8 cellular contexts compared by ENCODE assay signal in the genomic region with DNA sequence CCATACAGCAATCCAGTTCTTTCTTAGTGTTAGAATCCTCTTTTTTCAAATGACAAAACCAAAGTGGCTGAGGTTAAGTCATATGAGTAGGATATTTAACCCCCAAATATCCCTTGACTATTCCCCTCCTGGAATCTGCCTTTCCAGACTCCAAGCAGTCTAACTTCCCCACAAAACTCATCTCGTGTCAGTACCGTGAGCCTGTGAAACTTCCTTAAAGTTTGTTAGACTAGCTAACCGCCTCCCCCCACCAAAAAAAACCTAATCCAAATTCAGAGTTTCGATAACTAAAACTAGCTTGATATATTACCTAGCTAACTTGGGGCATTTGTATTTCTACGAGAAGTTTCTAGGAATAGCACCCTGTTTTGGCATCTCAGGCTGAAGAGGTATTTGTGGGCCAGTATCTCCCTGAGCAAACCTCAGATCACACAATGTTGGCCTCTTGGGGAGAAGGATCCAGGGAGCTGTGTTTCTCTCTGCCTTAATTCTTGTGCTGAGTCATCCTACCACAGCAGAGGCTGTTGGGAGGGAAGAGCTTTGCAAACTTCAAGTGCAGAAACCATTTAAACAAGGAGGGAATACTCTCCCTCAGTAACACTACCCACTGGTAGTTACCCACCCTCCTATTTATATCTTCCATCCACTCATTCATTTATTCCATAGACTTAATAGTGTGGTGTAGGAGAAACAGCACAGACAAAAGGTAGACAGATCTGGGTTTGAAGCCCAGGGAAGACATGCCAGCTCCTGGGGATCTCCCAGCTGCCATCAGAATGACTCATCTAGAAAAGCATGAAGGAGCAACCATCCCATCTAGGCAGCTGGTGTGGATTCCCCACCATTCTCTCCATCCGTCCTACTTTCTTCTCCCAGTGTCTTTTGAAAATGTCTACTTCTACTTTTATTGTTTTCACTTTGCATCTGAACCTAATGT. TPM values are rescaled to one million over a fixed set of nuclear protein-coding genes. Genes with fewer than 3 reads are reported as not detected.
DNase-seq lines count a peak whose midpoint lies in the region; ATAC-seq, FAIRE-seq and TF ChIP-seq lines count a peak whose summit lies in the region.

No MANE protein-coding gene starts in this region.

- no peak overlapping the region for H2AFZ ChIP-seq in GM12878 (ENCODE audit: control insufficient read depth, low read depth, low read length)
- peak overlapping the region; percentile 56 for H2AFZ ChIP-seq in neuronal stem cell (ENCODE audit: low read length)

- peaks cover 5 to 29% of the 10 kb centered on the region in 2 experiments; a peak in 3 of 4 replicates for H3K36me3 ChIP-seq in GM12878 (ENCODE audit: control insufficient read depth in 2 of 2, insufficient read depth in 2 of 2, low read length in 1 of 2)
- H3K36me3 ChIP-seq in neuronal stem cell (replicated peaks in 1 of 2; ENCODE audit: control insufficient read depth in 2 of 2, insufficient read depth in 2 of 2, low read length in 2 of 2) = no peaks in the 10 kb centered on the region

- no peak overlapping the region for H3K4ac ChIP-seq in neuronal stem cell (ENCODE audit: low read length)

- peak overlapping the region; percentile 52 for H3K4me2 ChIP-seq in GM12878 (ENCODE audit: control insufficient read depth, insufficient read depth)
- no peak overlapping the region for H3K4me2 ChIP-seq in neuronal stem cell (ENCODE audit: insufficient read depth, low read length, poor library complexity, severe bottlenecking)

- no TSS peak for BruUV-seq in GM12878 (replicated peaks; lab: Mats Ljungman, UMichigan)

- H3K27ac ChIP-seq in GM12878 (ENCODE audit: control insufficient read depth, insufficient read depth) = peak overlapping the region; percentile 59
- no peak overlapping the region for H3K27ac ChIP-seq in neuronal stem cell (replicated peaks; ENCODE audit: low read length)
- H3K27ac ChIP-seq in CD4-positive, alpha-beta T cell (ENCODE audit: low read depth, low read length) = no peak overlapping the region

- H2AK5ac ChIP-seq in neuronal stem cell (ENCODE audit: low read depth, low read length) = no peak overlapping the region

- H3K79me1 ChIP-seq in neuronal stem cell (ENCODE audit: low read depth, low read length) = no peaks in the 10 kb centered on the region

- no peak overlapping the region for H3K14ac ChIP-seq in neuronal stem cell (ENCODE audit: low read length)

- H3K9ac ChIP-seq in GM12878 (ENCODE audit: control insufficient read depth, insufficient read depth, low read length) = no peak overlapping the region
- H3K9ac ChIP-seq in neuronal stem cell (ENCODE audit: low read depth, low read length, poor library complexity) = no peak overlapping the region

- peaks cover 36% of the 10 kb centered on the region for H3K4me1 ChIP-seq in GM12878 (ENCODE audit: control insufficient read depth, insufficient read depth, low read length)
- H3K4me1 ChIP-seq in neuronal stem cell (ENCODE audit: control insufficient read depth in 2 of 2, insufficient read depth in 1 of 2, low read depth in 1 of 2, low read length in 2 of 2) = peaks cover 0 to 1% of the 10 kb centered on the region in 2 donors

- intact Hi-C loops in GM12878 (cut with micrococcal nuclease; ENCODE audit: unreplicated experiment) = no loop called here
- intact Hi-C loops in CD4-positive, alpha-beta T cell (cut with DNase I, micrococcal nuclease) = no loop called here

- POLR2A ChIA-PET in GM12878 (lab: Charles Lee) = interaction anchor here (0.5 to 1.9 kb wide), 7 partner anchors 10 to 98 kb away, joined by 3 to 8 read pairs (median 4); no protein-coding TSS in a partner anchor
- POLR2A ChIA-PET in CD4-positive, alpha-beta T cell (lab: Charles Lee) = no interaction called here

- H4K91ac ChIP-seq in neuronal stem cell (ENCODE audit: low read depth, low read length, poor library complexity) = no peak overlapping the region

- TF ChIP-seq CTCF in GM12878 (IDR thresholded peaks at IDR 0.05 in 2 of 3, conservative IDR thresholded peaks at IDR 0.05 in 1 of 3; ENCODE audit: control insufficient read depth in 2 of 3, extremely low read depth in 1 of 3, insufficient read depth in 1 of 3, low read depth in 3 of 3, low read length in 3 of 3) = no peak
- no peak for TF ChIP-seq CTCF in CD4-positive, alpha-beta T cell (IDR thresholded peaks at IDR 0.05)

- no peaks in the 10 kb centered on the region for H3K4me1 Mint-ChIP-seq in CD4-positive, alpha-beta T cell (ENCODE audit: low read depth)

- no peaks in the 10 kb centered on the region for H3K9me3 Mint-ChIP-seq in CD4-positive, alpha-beta T cell

- CTCF ChIA-PET in GM12878 (lab: Yijun Ruan, JAX) = interaction anchor here (0.6 to 4.8 kb wide), 14 partner anchors 11 to 405 kb away, joined by 3 to 37 read pairs (median 4); no protein-coding TSS in a partner anchor
- CTCF ChIA-PET in CD4-positive, alpha-beta T cell (lab: Charles Lee) = interaction anchor here (0.5 kb wide), 1 partner anchor 13 kb away, joined by 3 read pairs; no protein-coding TSS in a partner anchor

- FAIRE-seq in GM12878 (lab: Jason Lieb, UNC) = no peak

- H2BK120ac ChIP-seq in neuronal stem cell (ENCODE audit: low read depth, low read length) = no peak overlapping the region

- H3K27ac Mint-ChIP-seq in CD4-positive, alpha-beta T cell = no peak overlapping the region

- no peak overlapping the region for H3K4me3 Mint-ChIP-seq in CD4-positive, alpha-beta T cell

- no peak overlapping the region for H3K4me3 ChIP-seq in GM12878
- H3K4me3 ChIP-seq in neuronal stem cell (ENCODE audit: low read length in 2 of 2) = no peak overlapping the region

- no peak overlapping the region for H2BK15ac ChIP-seq in neuronal stem cell (ENCODE audit: low read length)

- DNase-seq in COLO668 (lab: John Stamatoyannopoulos, UW; ENCODE audit: unreplicated experiment) (peak; percentile 9), GM12878 (ENCODE audit: low read depth, low spot score) (peak; percentile 55), neuronal stem cell (ENCODE audit: low spot score) (no peak), NCI-H2227 (lab: John Stamatoyannopoulos, UW; ENCODE audit: unreplicated experiment) (no peak), DMS153 treated with DMSO at 0.1 percent for 48 hours (lab: John Stamatoyannopoulos, UW; ENCODE audit: unreplicated experiment) (no peak)
- no peak for DNase-seq in CD4-positive, alpha-beta T cell

- no peaks in the 10 kb centered on the region for H3K36me3 Mint-ChIP-seq in CD4-positive, alpha-beta T cell (ENCODE audit: low read depth)

- in situ Hi-C loops in GM12878 (cut with MboI) = no loop called here

- H3K23ac ChIP-seq in neuronal stem cell (ENCODE audit: low read depth, low read length, poor library complexity) = no peak overlapping the region

- H2BK5ac ChIP-seq in neuronal stem cell (ENCODE audit: low read length) = no peak overlapping the region

- no peak overlapping the region for H2BK12ac ChIP-seq in neuronal stem cell (ENCODE audit: low read length)

- H3K18ac ChIP-seq in neuronal stem cell (ENCODE audit: low read length) = no peak overlapping the region

- H3K27me3 ChIP-seq in GM12878 (replicated peaks in 1 of 2; ENCODE audit: control insufficient read depth in 2 of 2, insufficient read depth in 2 of 2, low read length in 1 of 2) (no peaks in the 10 kb centered on the region), neuronal stem cell (ENCODE audit: control insufficient read depth in 3 of 3, insufficient read depth in 3 of 3, low read depth in 1 of 3, low read length in 3 of 3) (no peaks in the 10 kb centered on the region)
- no peaks in the 10 kb centered on the region for H3K27me3 ChIP-seq in CD4-positive, alpha-beta T cell (ENCODE audit: control insufficient read depth, insufficient read depth, low read length)

- TF ChIP-seq RAD21 in GM12878 (IDR thresholded peaks at IDR 0.05; ENCODE audit: insufficient read depth, low read depth, low read length) = no peak

- ATAC-seq in GM19467 (IDR thresholded peaks at IDR 0.05; ENCODE audit: unreplicated experiment) (peak; percentile 45), HG03460 (IDR thresholded peaks at IDR 0.05; ENCODE audit: unreplicated experiment) (peak; percentile 67), GM12878 (peak; percentile 85)
- ATAC-seq in CD4-positive, alpha-beta T cell (ENCODE audit: poor library complexity) = no peak

- H3K9me3 ChIP-seq in GM12878 (replicated peaks; ENCODE audit: control insufficient read depth, insufficient read depth, low read length) (peaks cover 8% of the 10 kb centered on the region; the same call in 2 of the 3 replicates), neuronal stem cell (replicated peaks in 1 of 2; ENCODE audit: control insufficient read depth in 2 of 2, insufficient read depth in 1 of 2, low read depth in 1 of 2, low read length in 2 of 2) (no peaks in the 10 kb centered on the region)
- no peaks in the 10 kb centered on the region for H3K9me3 ChIP-seq in CD4-positive, alpha-beta T cell (ENCODE audit: control insufficient read depth, low read length)

- TF ChIP-seq EP300 in GM12878 (IDR thresholded peaks at IDR 0.05; ENCODE audit: borderline replicate concordance in 1 of 2, control insufficient read depth in 1 of 2, low read depth in 2 of 2, low read length in 2 of 2) = no peak; a peak in 1 of 4 replicates

- H4K8ac ChIP-seq in neuronal stem cell (ENCODE audit: low read depth, low read length) = no peak overlapping the region

- WGBS in GM12878 (ENCODE audit: insufficient coverage, insufficient replicate concordance, low lambda C conversion rate, missing lambda C conversion rate) = 75% methylated on average over 6 of the region's 6 CpGs
- no CpG with 5 or more reads among the region's 6 CpGs for WGBS in neuronal stem cell (ENCODE audit: extremely low coverage in 2 of 2, insufficient read length in 2 of 2, insufficient replicate concordance in 1 of 2), 2 donors

- H3K27me3 Mint-ChIP-seq in CD4-positive, alpha-beta T cell = no peaks in the 10 kb centered on the region

- SMC1A ChIA-PET in GM12878 (lab: Charles Lee; ENCODE audit: uncharacterized antibody, unreplicated experiment) = interaction anchor here (0.8 to 4.7 kb wide), 23 partner anchors 8 to 173 kb away, joined by 3 to 36 read pairs (median 6); no protein-coding TSS in a partner anchor

- no peak for TF ChIP-seq POLR2A in GM12878 (IDR thresholded peaks at IDR 0.05; ENCODE audit: low read depth, low read length)

- no peaks in the 10 kb centered on the region for H4K20me1 ChIP-seq in GM12878 (ENCODE audit: control insufficient read depth, insufficient read depth)

- peaks cover 31% of the 10 kb centered on the region for H3K79me2 ChIP-seq in GM12878 (ENCODE audit: control insufficient read depth, insufficient read depth, low read length)

- RAD21 ChIA-PET in GM12878 (lab: Charles Lee; ENCODE audit: unreplicated experiment) = interaction anchor here (0.9 to 4.6 kb wide), 11 partner anchors 8 to 170 kb away, joined by 3 to 19 read pairs (median 5); no protein-coding TSS in a partner anchor

RNA-seq across cellular contexts. Expression of a gene that starts 39.3 kb away (rescaled TPM):
- 21.3 and 29.1 TPM in 2 replicates for total RNA-seq in GM12878 (2013; cell fraction: nucleolus; rRNA removed)
- total RNA-seq in GM12878 (2014; rRNA removed) = 2.1 and 2.7 TPM in 2 replicates
- 1.8 and 2.1 TPM in 2 replicates for total RNA-seq in GM12878 (2014; rRNA removed; fragmentation: Illumina TruSeq; extraction: Trizol)
- total RNA-seq in GM12878 (2021) = 1.3 and 1.4 TPM in 2 replicates
- 1.7 TPM for polyA plus RNA-seq in GM12878 (2011; ENCODE audit: low read depth)
- polyA plus RNA-seq in GM12878 (2011; rRNA removed) = 1.5 and 2.4 TPM in 2 replicates
- 0.33 and 0.48 TPM in 2 replicates for polyA plus RNA-seq in GM12878 (2011; cell fraction: cytosol; rRNA removed)
- 4.4 and 5.4 TPM in 2 replicates for polyA plus RNA-seq in GM12878 (2011; cell fraction: nucleus; rRNA removed)
- 1.4 and 1.9 TPM in 2 replicates for polyA plus RNA-seq in GM12878 (2012)
- polyA plus RNA-seq in GM12878 (2014; fragmentation: Illumina TruSeq; extraction: Trizol) = 2.9 and 3.1 TPM in 2 replicates
- under 1 TPM; 0.44 to 0.95 TPM for polyA plus RNA-seq in GM12878 (2014; fragmentation: Nextera tagmentation; extraction: Ambion mirVana)
- 1.6 and 2.4 TPM in 2 replicates for polyA plus RNA-seq in GM12878 (2014; rRNA removed)
- polyA plus RNA-seq in GM12878 (2016; fragmentation: Nextera tagmentation; extraction: Ambion mirVana) = 1 to 10 TPM in 1 of 2 experiments, under 1 TPM in 1; 0.91 to 1.1 TPM
- polyA minus RNA-seq in GM12878 (2011; rRNA and poly(A)+ RNA removed) = 0.66 and 1.4 TPM in 2 replicates
- polyA minus RNA-seq in GM12878 (2011; cell fraction: cytosol; rRNA and poly(A)+ RNA removed) = not detected in 2 replicates
- 2.4 and 3.5 TPM in 2 replicates for polyA minus RNA-seq in GM12878 (2011; cell fraction: nucleus; rRNA and poly(A)+ RNA removed)
- not detected for polyA plus RNA-seq in neuronal stem cell (2013, experiment 1 of 2)
- polyA plus RNA-seq in neuronal stem cell (2013, experiment 2 of 2) = not detected
- total RNA-seq in CD4-positive, alpha-beta T cell = 10 to 100 TPM; 67.0 to 69.9 TPM

Comparison
In these comparisons a context has a peak if more than half of its experiments do, and no peak if none do; other contexts are left out.
1. DNase-seq: peak in COLO668 (single experiment) and GM12878 (single experiment); none in neuronal stem cell (single experiment), CD4-positive, alpha-beta T cell (0 of 10), NCI-H2227 (single experiment) and DMS153 treated with DMSO at 0.1 percent for 48 hours (single experiment).